In the genomic region with DNA sequence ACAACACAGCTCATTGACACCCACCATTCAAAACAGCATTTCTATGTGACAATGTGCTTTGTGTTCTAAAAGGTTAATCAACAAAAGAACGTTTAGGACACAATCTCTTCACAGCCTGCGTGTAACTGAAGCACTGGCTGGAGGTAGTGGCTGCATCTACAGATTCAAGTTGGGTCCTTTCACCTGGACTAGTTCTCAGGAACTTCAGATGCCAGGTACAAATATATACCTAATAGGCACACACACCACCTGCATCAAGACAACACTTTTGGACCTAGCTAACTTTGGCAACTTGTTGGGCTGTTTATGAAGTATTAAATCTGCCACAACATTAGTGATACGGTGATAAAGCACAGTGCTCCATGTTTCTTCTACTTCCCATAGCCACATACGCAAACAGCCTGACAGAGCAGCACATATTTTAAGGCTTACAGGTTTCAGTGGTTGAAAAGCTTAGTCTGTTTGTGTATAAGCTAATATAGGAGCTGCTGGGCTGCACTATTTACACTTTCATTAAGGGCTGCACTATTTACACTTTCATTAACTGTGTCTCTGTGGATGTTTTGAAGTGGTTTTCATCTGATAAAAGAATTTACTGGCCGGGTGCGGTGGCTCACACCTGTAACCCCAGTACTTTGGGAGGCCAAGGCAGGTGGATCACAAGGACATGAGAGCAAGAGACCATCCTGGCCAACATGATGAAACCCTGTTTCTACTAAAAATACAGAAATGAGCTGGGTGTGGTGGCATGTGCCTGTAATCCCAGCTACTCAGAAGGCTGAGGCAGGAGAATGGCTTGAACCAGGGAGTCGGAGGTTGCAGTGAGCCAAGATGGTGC, we compare ENCODE assay signal across 11 cellular contexts.
A peak's percentile ranks its signal among the peaks of the same experiment; 100 is the strongest.
DNase-seq lines count a peak whose midpoint lies in the region; ATAC-seq and TF ChIP-seq lines count a peak whose summit lies in the region.
"Had no signal": no experiment of that assay in that cellular context is flagged by ENCODE, and none has a peak within 500 bp of the region (broad histone marks: within the 10 kb centered on the region; RNA-seq: fewer than 3 reads in every experiment).

No MANE protein-coding gene starts in this region.

- H2AFZ ChIP-seq in mesenchymal stem cell (ENCODE audit: low read depth, low read length) = no peak overlapping the region

- no peak overlapping the region for H2BK5ac ChIP-seq in mesenchymal stem cell (ENCODE audit: low read depth, low read length, poor library complexity, severe bottlenecking)

- TF ChIP-seq CTCF in GM13976 (IDR thresholded peaks at IDR 0.05; ENCODE audit: borderline replicate concordance, control extremely low read depth, extremely low read depth, insufficient read depth, missing control alignments) (no peak), foreskin fibroblast (IDR thresholded peaks at IDR 0.05; ENCODE audit: low read depth, low read length) (no peak)

- DNase-seq in COLO668 (lab: John Stamatoyannopoulos, UW; ENCODE audit: unreplicated experiment) = peak; percentile 34
- peak; percentile 31 for DNase-seq in SK-MEL-5 (ENCODE audit: low read depth, low spot score)
- DNase-seq in mesenchymal stem cell = peak; percentile 26
- DNase-seq in GM13976 (ENCODE audit: low spot score) = no peak
- no peak for DNase-seq in foreskin fibroblast
- DNase-seq in 8988T = no peak
- DNase-seq: NCI-H1105, NCI-H82 had no signal

- H2BK15ac ChIP-seq in mesenchymal stem cell (ENCODE audit: low read depth, poor library complexity, severe bottlenecking) = no peak overlapping the region

- H3K27me3 ChIP-seq in mesenchymal stem cell (ENCODE audit: control insufficient read depth in 1 of 2, insufficient read depth in 1 of 2, low read length in 2 of 2) = no peaks in the 10 kb centered on the region
- H3K27me3 ChIP-seq: adrenal gland had no signal

- H4K8ac ChIP-seq in mesenchymal stem cell (ENCODE audit: low read length) = no peak overlapping the region

- H3K9ac ChIP-seq in mesenchymal stem cell (ENCODE audit: low read length) = no peak overlapping the region

- H2BK12ac ChIP-seq in mesenchymal stem cell (ENCODE audit: low read length in 2 of 2) = no peak overlapping the region

- peaks cover 22% of the 10 kb centered on the region for H3K79me1 ChIP-seq in mesenchymal stem cell (replicated peaks; ENCODE audit: low read length, poor library complexity, severe bottlenecking)

- ATAC-seq in HG02798 (IDR thresholded peaks at IDR 0.05; ENCODE audit: poor library complexity, unreplicated experiment) = peak; percentile 3
- no peak for ATAC-seq in GM18502 (IDR thresholded peaks at IDR 0.05; ENCODE audit: poor library complexity, unreplicated experiment)

- H3K9me3 ChIP-seq in mesenchymal stem cell (ENCODE audit: control insufficient read depth, low read length) = no peaks in the 10 kb centered on the region
- H3K9me3 ChIP-seq: adrenal gland had no signal

- H4K91ac ChIP-seq in mesenchymal stem cell (ENCODE audit: low read length) = no peak overlapping the region

- H3K27ac ChIP-seq in mesenchymal stem cell (ENCODE audit: low read length, poor library complexity, severe bottlenecking) = no peak overlapping the region

- H3K36me3 ChIP-seq in mesenchymal stem cell (ENCODE audit: control insufficient read depth in 1 of 2, insufficient read depth in 2 of 2, low read depth in 1 of 2, low read length in 2 of 2) = peaks cover 2 to 4% of the 10 kb centered on the region in 2 experiments
- H3K36me3 ChIP-seq: adrenal gland had no signal

- H3K14ac ChIP-seq in mesenchymal stem cell (ENCODE audit: low read length in 2 of 2) = no peak overlapping the region

- H3K4me3 ChIP-seq in mesenchymal stem cell (ENCODE audit: insufficient read depth in 1 of 2, low read depth in 1 of 2, low read length in 2 of 2) = no peak overlapping the region
- no peak overlapping the region for H3K4me3 ChIP-seq in foreskin fibroblast (ENCODE audit: low read depth in 1 of 2, low read length in 2 of 2)
- H3K4me3 ChIP-seq: adrenal gland had no signal

- no peak overlapping the region for H3K4ac ChIP-seq in mesenchymal stem cell (ENCODE audit: low read depth in 1 of 2, low read length in 2 of 2)

- H2BK120ac ChIP-seq in mesenchymal stem cell (ENCODE audit: low read depth, low read length) = no peak overlapping the region

- in situ Hi-C loops in SK-MEL-5 (cut with HindIII; ENCODE audit: low pct_unique_long_range_greater_than_20kb, low sequenced_read_pairs) (no loop called here), GM13976 (cut with MboI; ENCODE audit: low sequenced_read_pairs, unreplicated experiment) (no loop called here)

- H3K4me2 ChIP-seq in mesenchymal stem cell (ENCODE audit: low read length, poor library complexity, severe bottlenecking) = no peak overlapping the region

- peak overlapping the region; percentile 73 for H2AK5ac ChIP-seq in mesenchymal stem cell (ENCODE audit: low read length, severe bottlenecking)

- no peak overlapping the region for H3K18ac ChIP-seq in mesenchymal stem cell (ENCODE audit: low read depth in 1 of 2, low read length in 2 of 2)

- WGBS in mesenchymal stem cell = 86% methylated on average over 5 of the region's 7 CpGs

- no peak overlapping the region for H3K23ac ChIP-seq in mesenchymal stem cell (ENCODE audit: low read length in 2 of 2)

- H3K4me1 ChIP-seq in mesenchymal stem cell (ENCODE audit: control insufficient read depth, insufficient read depth, low read depth, low read length) = peaks cover 21% of the 10 kb centered on the region

Comparison
In these comparisons a context has a peak if more than half of its experiments do, and no peak if none do; other contexts are left out.
1. DNase-seq: peak in COLO668 (single experiment), SK-MEL-5 (single experiment) and mesenchymal stem cell (single experiment); none in GM13976 (single experiment), foreskin fibroblast (0 of 2) and 8988T (single experiment).